30 cellular contexts compared by ENCODE assay signal in genomic region chr17:37432671-37433070, GRCh38. TPM values are rescaled to one million over a fixed set of nuclear protein-coding genes. Genes with fewer than 3 reads are reported as not detected.
DNase-seq lines count a peak whose midpoint lies in the region; ATAC-seq, FAIRE-seq and TF ChIP-seq lines count a peak whose summit lies in the region.
"Had no signal": no experiment of that assay in that cellular context is flagged by ENCODE, and none has a peak within 500 bp of the region (broad histone marks: within the 10 kb centered on the region; RNA-seq: fewer than 3 reads in every experiment).

No MANE protein-coding gene starts in this region.

- H3K9me3 ChIP-seq in A549 (no peaks in the 10 kb centered on the region), Karpas-422 (ENCODE audit: low read length) (no peaks in the 10 kb centered on the region), transverse colon (no peaks in the 10 kb centered on the region)
- H3K9me3 ChIP-seq: BE2C, BLaER1 had no signal

- no peaks in the 10 kb centered on the region for H3K27me3 Mint-ChIP-seq in activated CD8-positive, alpha-beta memory T cell treated with anti-CD3 and anti-CD28 coated beads, Interleukin-2, amount 10 ng/mL, durations not matched to agents 7 days and 5 days
- H3K27me3 Mint-ChIP-seq: CD4-positive, alpha-beta memory T cell; CD4-positive, CD25-positive, alpha-beta regulatory T cell; CD8-positive, alpha-beta memory T cell had no signal

- no peak for ATAC-seq in activated CD8-positive, alpha-beta memory T cell treated with anti-CD3 and anti-CD28 coated beads, Interleukin-2, amount 10 ng/mL, durations not matched to agents 7 days and 5 days
- ATAC-seq in A549 (no peak), GM19463 (IDR thresholded peaks at IDR 0.05; ENCODE audit: unreplicated experiment) (no peak)

- H3K79me2 ChIP-seq in Karpas-422 (ENCODE audit: low read length), result peaks cover 22% of the 10 kb centered on the region

- no peak overlapping the region for H3K9ac ChIP-seq in Karpas-422 (ENCODE audit: low read length)
- H3K9ac ChIP-seq: BLaER1 had no signal

- intact Hi-C loops in transverse colon (cut with DNase I; ENCODE audit: low total_unique reads), result no loop called here

- TF ChIP-seq CTCF in A549 (IDR thresholded peaks at IDR 0.05), result no peak
- TF ChIP-seq CTCF in transverse colon (IDR thresholded peaks at IDR 0.05), result no peak

- no peak for DNase-seq in activated CD8-positive, alpha-beta memory T cell treated with anti-CD3 and anti-CD28 coated beads, Interleukin-2, amount 10 ng/mL, durations not matched to agents 7 days and 5 days
- DNase-seq in activated CD8-positive, alpha-beta memory T cell treated with anti-CD3 and anti-CD28 coated beads, Interleukin-2, amount 50 U/mL, for 4 hours, result no peak
- DNase-seq in A549 (ENCODE audit: low read depth in 1 of 2, low spot score in 1 of 2), result no peak
- DNase-seq in Karpas-422, result peak; percentile 39
- DNase-seq in transverse colon, result no peak
- DNase-seq: ACHN; BE2C; C1 segment of cervical spinal cord; CD4-positive, alpha-beta memory T cell; CD4-positive, CD25-positive, alpha-beta regulatory T cell; CD8-positive, alpha-beta memory T cell; COR-L47; DMS 273 treated with DMSO at 0.1 percent for 48 hours; DMS153; DMS53; DMS79; DND-41; EL; GDM1 had no signal

- CTCF ChIA-PET in activated CD8-positive, alpha-beta memory T cell treated with anti-CD3 and anti-CD28 coated beads, Interleukin-2, amount 10 ng/mL, durations not matched to agents 7 days and 5 days (lab: Charles Lee), result interaction anchor here (0.6 to 1.4 kb wide), 2 partner anchors 31 to 34 kb away, joined by 3 read pairs; no protein-coding TSS in a partner anchor
- CTCF ChIA-PET in A549 (lab: Yijun Ruan, JAX), result interaction anchor here (0.6 to 1.4 kb wide), 5 partner anchors 10 to 36 kb away, joined by 3 to 5 read pairs (median 3); no protein-coding TSS in a partner anchor

- H3K4me1 Mint-ChIP-seq in activated CD8-positive, alpha-beta memory T cell treated with anti-CD3 and anti-CD28 coated beads, Interleukin-2, amount 10 ng/mL, durations not matched to agents 7 days and 5 days, result peaks cover 46% of the 10 kb centered on the region
- H3K4me1 Mint-ChIP-seq: CD14-positive monocyte had no signal

- H4K20me1 ChIP-seq in Karpas-422 (ENCODE audit: insufficient read depth, low read depth, low read length), result no peaks in the 10 kb centered on the region

- H3K4me3 Mint-ChIP-seq in activated CD8-positive, alpha-beta memory T cell treated with anti-CD3 and anti-CD28 coated beads, Interleukin-2, amount 10 ng/mL, durations not matched to agents 7 days and 5 days, result no peak overlapping the region
- H3K4me3 Mint-ChIP-seq: CD14-positive monocyte; CD4-positive, CD25-positive, alpha-beta regulatory T cell; CD8-positive, alpha-beta memory T cell had no signal

- H3K4me1 ChIP-seq in A549 (peaks cover 14% of the 10 kb centered on the region; the same call in 2 of the 3 replicates), Karpas-422 (ENCODE audit: low read length) (no peaks in the 10 kb centered on the region), transverse colon (no peaks in the 10 kb centered on the region)
- H3K4me1 ChIP-seq: BE2C, BLaER1 had no signal

- POLR2A ChIA-PET in A549 (lab: Yijun Ruan, JAX), result no interaction called here

- no peak for FAIRE-seq in A549 (lab: Jason Lieb, UNC)
- FAIRE-seq: GM12891, GM19239 had no signal

- peaks cover 12% of the 10 kb centered on the region; the same call in 1 of the 2 replicates for H3K36me3 ChIP-seq in Karpas-422 (ENCODE audit: insufficient read depth, low read length)
- peaks cover 0 to 10% (median 4%) of the 10 kb centered on the region in 4 donors for H3K36me3 ChIP-seq in transverse colon

- peak overlapping the region; percentile 56 for H3K27ac Mint-ChIP-seq in activated CD8-positive, alpha-beta memory T cell treated with anti-CD3 and anti-CD28 coated beads, Interleukin-2, amount 10 ng/mL, durations not matched to agents 7 days and 5 days
- H3K27ac Mint-ChIP-seq: CD14-positive monocyte; CD4-positive, CD25-positive, alpha-beta regulatory T cell; CD8-positive, alpha-beta memory T cell had no signal

- H3K27ac ChIP-seq in A549, result no peak overlapping the region
- H3K27ac ChIP-seq in Karpas-422 (ENCODE audit: low read length), result no peak overlapping the region
- no peak overlapping the region for H3K27ac ChIP-seq in transverse colon
- H3K27ac ChIP-seq: 22Rv1, BLaER1 had no signal

- H3K27me3 ChIP-seq in Karpas-422 (ENCODE audit: low read length) (no peaks in the 10 kb centered on the region), transverse colon (no peaks in the 10 kb centered on the region)
- H3K27me3 ChIP-seq: BE2C, BLaER1 had no signal

- no peak overlapping the region for H3K4me3 ChIP-seq in A549
- H3K4me3 ChIP-seq in Karpas-422 (ENCODE audit: low read length), result no peak overlapping the region
- H3K4me3 ChIP-seq in transverse colon, result no peak overlapping the region
- H3K4me3 ChIP-seq: BLaER1 had no signal

- H3K36me3 Mint-ChIP-seq in activated CD8-positive, alpha-beta memory T cell treated with anti-CD3 and anti-CD28 coated beads, Interleukin-2, amount 10 ng/mL, durations not matched to agents 7 days and 5 days, result peaks cover 44% of the 10 kb centered on the region

- TF ChIP-seq RAD21 in A549 (conservative IDR thresholded peaks at IDR 0.05 in 1 of 2, IDR thresholded peaks at IDR 0.05 in 1 of 2), result no peak

- no peaks in the 10 kb centered on the region for H3K9me3 Mint-ChIP-seq in activated CD8-positive, alpha-beta memory T cell treated with anti-CD3 and anti-CD28 coated beads, Interleukin-2, amount 10 ng/mL, durations not matched to agents 7 days and 5 days (ENCODE audit: low read depth)
- H3K9me3 Mint-ChIP-seq: CD14-positive monocyte; CD4-positive, CD25-positive, alpha-beta regulatory T cell; CD8-positive, alpha-beta memory T cell had no signal

- H2AFZ ChIP-seq in Karpas-422 (ENCODE audit: low read length), result no peak overlapping the region

- no peak for TF ChIP-seq POLR2A in A549 (IDR thresholded peaks at IDR 0.05; ENCODE audit: low read length)
- no peak for TF ChIP-seq POLR2A in transverse colon (IDR thresholded peaks at IDR 0.05)

- TF ChIP-seq EP300 in A549 (IDR thresholded peaks at IDR 0.05) (no peak), transverse colon (IDR thresholded peaks at IDR 0.05; ENCODE audit: low read depth) (no peak)

- H3K9me2 ChIP-seq in Karpas-422 (replicated peaks; ENCODE audit: insufficient read depth, low read length), result no peaks in the 10 kb centered on the region

- H3K4me2 ChIP-seq in A549, result no peak overlapping the region
- no peak overlapping the region for H3K4me2 ChIP-seq in Karpas-422 (ENCODE audit: low read depth, low read length, poor library complexity, severe bottlenecking)
- H3K4me2 ChIP-seq: BLaER1 had no signal

- WGBS in A549 (ENCODE audit: missing lambda C conversion rate), result 82% methylated on average over 2 of the region's 2 CpGs
- 86 to 89% methylated on average over 2 of the region's 2 CpGs for WGBS in transverse colon (ENCODE audit: low coverage in 1 of 2), 2 donors

- in situ Hi-C loops in transverse colon (cut with MboI; ENCODE audit: low pct_ligation_motif_present in 1 of 4, low pct_unique_long_range_greater_than_20kb in 1 of 4, low sequenced_read_pairs in 3 of 4), result no loop called here

TF ChIP-seq in A549, 52 proteins besides CTCF, POLR2A, EP300 and RAD21 (continues in another document):
- no peak for TF ChIP-seq TP53 (CRISPR knock-in tag; IDR thresholded peaks at IDR 0.05)

RNA-seq across cellular contexts. Expression of gene TADA2A, which starts 26.0 kb away (rescaled TPM):
- total RNA-seq in activated CD8-positive, alpha-beta memory T cell treated with anti-CD3 and anti-CD28 coated beads, Interleukin-2, amount 10 ng/mL, durations not matched to agents 7 days and 5 days, result 10 to 100 TPM; 42.2 to 50.4 TPM
- 22.2 and 27.1 TPM in 2 replicates for polyA plus RNA-seq in A549 (2011; rRNA removed)
- polyA plus RNA-seq in A549 (2012; cell fraction: cytosol; rRNA removed), result 8.2 and 8.6 TPM in 2 replicates
- polyA plus RNA-seq in A549 (2012; cell fraction: nucleus; rRNA removed), result 12.7 and 20.7 TPM in 2 replicates
- polyA plus RNA-seq in A549 (2017; fragmentation: RNase III; extraction: RNeasy Plus Mini Kit Qiagen cat#74134 plus additional on column Dnase treatment), result 9.9 to 11.2 TPM (median 10.3 TPM) in 3 replicates
- polyA minus RNA-seq in A549 (2011; rRNA and poly(A)+ RNA removed), result 35.7 and 44.6 TPM in 2 replicates
- 28.1 and 29.0 TPM in 2 replicates for total RNA-seq in Karpas-422 (2014; rRNA removed; shearing (Covaris generic); ENCODE audit: low replicate concordance)
- total RNA-seq in transverse colon, result 10 to 100 TPM in 2 of 4 donors, 1 to 10 TPM in 2; 8.3 to 26.6 (median 12.4) TPM

RNA-seq across cellular contexts. Expression of gene ACACA, which starts 26.0 kb away (rescaled TPM):
- 10 to 100 TPM; 55.4 to 69.7 TPM for total RNA-seq in activated CD8-positive, alpha-beta memory T cell treated with anti-CD3 and anti-CD28 coated beads, Interleukin-2, amount 10 ng/mL, durations not matched to agents 7 days and 5 days
- 112 and 113 TPM in 2 replicates for polyA plus RNA-seq in A549 (2011; rRNA removed)
- polyA plus RNA-seq in A549 (2012; cell fraction: cytosol; rRNA removed), result 33.3 and 39.2 TPM in 2 replicates
- 62.0 and 91.1 TPM in 2 replicates for polyA plus RNA-seq in A549 (2012; cell fraction: nucleus; rRNA removed)
- 42.7 to 51.8 TPM (median 48.6 TPM) in 3 replicates for polyA plus RNA-seq in A549 (2017; fragmentation: RNase III; extraction: RNeasy Plus Mini Kit Qiagen cat#74134 plus additional on column Dnase treatment)
- 336 and 347 TPM in 2 replicates for polyA minus RNA-seq in A549 (2011; rRNA and poly(A)+ RNA removed)
- total RNA-seq in Karpas-422 (2014; rRNA removed; shearing (Covaris generic); ENCODE audit: low replicate concordance), result 59.4 and 84.2 TPM in 2 replicates
- total RNA-seq in transverse colon, result 100 to 1,000 TPM in 1 of 4 donors, 10 to 100 TPM in 3; 21.7 to 173 (median 23.9) TPM

RNA-seq across cellular contexts. Expression of gene C17orf78, which starts 56.9 kb away (rescaled TPM):
- total RNA-seq in activated CD8-positive, alpha-beta memory T cell treated with anti-CD3 and anti-CD28 coated beads, Interleukin-2, amount 10 ng/mL, durations not matched to agents 7 days and 5 days, result not detected
- polyA plus RNA-seq in A549 (2011; rRNA removed) (not detected in 2 replicates), A549 (2017; fragmentation: RNase III; extraction: RNeasy Plus Mini Kit Qiagen cat#74134 plus additional on column Dnase treatment) (not detected in 3 replicates)
- polyA plus RNA-seq in A549 (2012; cell fraction: cytosol; rRNA removed), result not detected in 2 replicates
- not detected in 2 replicates for polyA plus RNA-seq in A549 (2012; cell fraction: nucleus; rRNA removed)
- not detected in 2 replicates for polyA minus RNA-seq in A549 (2011; rRNA and poly(A)+ RNA removed)
- total RNA-seq in Karpas-422 (2014; rRNA removed; shearing (Covaris generic); ENCODE audit: low replicate concordance), result not detected in 2 replicates
- not detected for total RNA-seq in transverse colon
- total RNA-seq: A172; A673; CD4-positive, alpha-beta memory T cell; CD4-positive, CD25-positive, alpha-beta regulatory T cell; CD8-positive, alpha-beta memory T cell; Daoy; G401 had no signal
- polyA plus RNA-seq: AG04450; CD14-positive monocyte; CD4-positive, alpha-beta memory T cell; CD8-positive, alpha-beta memory T cell had no signal

RNA-seq across cellular contexts. Expression of gene DUSP14, which starts 57.0 kb away (rescaled TPM):
- total RNA-seq in activated CD8-positive, alpha-beta memory T cell treated with anti-CD3 and anti-CD28 coated beads, Interleukin-2, amount 10 ng/mL, durations not matched to agents 7 days and 5 days, result 10 to 100 TPM; 11.4 to 16.9 TPM
- polyA plus RNA-seq in A549 (2011; rRNA removed), result 35.5 and 38.0 TPM in 2 replicates
- polyA plus RNA-seq in A549 (2012; cell fraction: cytosol; rRNA removed), result 58.2 and 76.0 TPM in 2 replicates
- polyA plus RNA-seq in A549 (2012; cell fraction: nucleus; rRNA removed), result 54.1 and 60.8 TPM in 2 replicates
- 32.7 to 36.1 TPM (median 34.1 TPM) in 3 replicates for polyA plus RNA-seq in A549 (2017; fragmentation: RNase III; extraction: RNeasy Plus Mini Kit Qiagen cat#74134 plus additional on column Dnase treatment)
- polyA minus RNA-seq in A549 (2011; rRNA and poly(A)+ RNA removed), result 34.0 and 37.4 TPM in 2 replicates
- 12.2 and 17.8 TPM in 2 replicates for total RNA-seq in Karpas-422 (2014; rRNA removed; shearing (Covaris generic); ENCODE audit: low replicate concordance)
- total RNA-seq in transverse colon, result 1 to 10 TPM; 1.6 to 3.8 (median 2.8) TPM
